In genomic region chr2:159735648-159736047, GRCh38 we compare ENCODE assay signal across 1 cellular context.
A peak's percentile ranks its signal among the peaks of the same experiment; 100 is the strongest.
TF ChIP-seq lines count a peak whose summit lies in the region.

No MANE protein-coding gene starts in this region.

TF ChIP-seq in K562, 482 proteins besides CTCF, POLR2A, EP300 and RAD21:
- TF ChIP-seq PATZ1 (CRISPR knock-in tag; IDR thresholded peaks at IDR 0.05; ENCODE audit: borderline replicate concordance) (no peak), ZNF146 (CRISPR knock-in tag; IDR thresholded peaks at IDR 0.05; ENCODE audit: unreplicated experiment) (peak; percentile 20)
